Comparison of ENCODE assay signal across 12 cellular contexts in genomic region chr17:2250140-2251095, GRCh38. TPM values are rescaled to one million over a fixed set of nuclear protein-coding genes. Genes with fewer than 3 reads are reported as not detected.
DNase-seq lines count a peak whose midpoint lies in the region; ATAC-seq and TF ChIP-seq lines count a peak whose summit lies in the region.
"Had no signal": no experiment of that assay in that cellular context is flagged by ENCODE, and none has a peak within 500 bp of the region (broad histone marks: within the 10 kb centered on the region; RNA-seq: fewer than 3 reads in every experiment).

No MANE protein-coding gene starts in this region.

- peaks cover 73% of the 10 kb centered on the region for H3K36me3 ChIP-seq in KOPT-K1 (ENCODE audit: insufficient read depth, low read length)

- no peaks in the 10 kb centered on the region for H3K9me3 ChIP-seq in KOPT-K1 (ENCODE audit: insufficient read depth, low read length, poor library complexity, severe bottlenecking)

- no peaks in the 10 kb centered on the region for H3K27me3 Mint-ChIP-seq in chondrocyte (ENCODE audit: low read depth)

- H3K4me3 Mint-ChIP-seq in chondrocyte (ENCODE audit: unreplicated experiment) = no peak overlapping the region
- H3K4me3 Mint-ChIP-seq: endodermal cell had no signal

- peaks cover 31% of the 10 kb centered on the region for H3K4me1 Mint-ChIP-seq in chondrocyte (ENCODE audit: low read depth)
- H3K4me1 Mint-ChIP-seq: endodermal cell had no signal

- TF ChIP-seq CTCF in chondrocyte (IDR thresholded peaks at IDR 0.05) = no peak

- DNase-seq in activated CD8-positive, alpha-beta memory T cell treated with anti-CD3 and anti-CD28 coated beads for 24 hours = peak; percentile 73
- DNase-seq in chondrocyte (ENCODE audit: low spot score) (no peak), SIG-M5 treated with dmso at 0.1 percent for 504 hours (lab: John Stamatoyannopoulos, UW; ENCODE audit: unreplicated experiment) (no peak), C1 segment of cervical spinal cord (lab: John Stamatoyannopoulos, UW) (no peak)
- DNase-seq in stimulated activated CD8-positive, alpha-beta memory T cell treated with anti-CD3 and anti-CD28 coated beads, Interleukin-4, amount 100 ng/mL, for 48 hours = peak; percentile 67
- DNase-seq: aorta, endodermal cell, NCI-H446 treated with DMSO at 0.1 percent for 48 hours, WERI-Rb-1 had no signal

- no peak for ATAC-seq in GM21619 (IDR thresholded peaks at IDR 0.05; ENCODE audit: unreplicated experiment)
- ATAC-seq: left lobe of liver had no signal

- H3K27ac ChIP-seq in KOPT-K1 (ENCODE audit: low read depth, low read length, poor library complexity, severe bottlenecking) = peak overlapping the region; percentile 5
- H3K27ac ChIP-seq: WERI-Rb-1 had no signal

- peaks cover 6% of the 10 kb centered on the region for H3K36me3 Mint-ChIP-seq in chondrocyte (ENCODE audit: low read depth)

- no peaks in the 10 kb centered on the region for H3K9me3 Mint-ChIP-seq in chondrocyte (ENCODE audit: low read depth)

- H3K27ac Mint-ChIP-seq in chondrocyte (ENCODE audit: unreplicated experiment) = peak overlapping the region; percentile 90
- H3K27ac Mint-ChIP-seq: endodermal cell had no signal

RNA-seq across cellular contexts. Expression of gene SMG6, which starts 53.2 kb away (rescaled TPM):
- total RNA-seq in chondrocyte = 28.7 to 33.6 TPM (median 30.1 TPM) in 3 replicates

RNA-seq across cellular contexts. Expression of gene SRR, which starts 53.3 kb away (rescaled TPM):
- total RNA-seq in chondrocyte = 14.7 to 16.5 TPM (median 14.7 TPM) in 3 replicates

Comparison
In these comparisons a context has a peak if more than half of its experiments do, and no peak if none do; other contexts are left out.
1. DNase-seq: peak in activated CD8-positive, alpha-beta memory T cell treated with anti-CD3 and anti-CD28 coated beads for 24 hours (single experiment) and stimulated activated CD8-positive, alpha-beta memory T cell treated with anti-CD3 and anti-CD28 coated beads, Interleukin-4, amount 100 ng/mL, for 48 hours (single experiment); none in chondrocyte (single experiment), SIG-M5 treated with dmso at 0.1 percent for 504 hours (single experiment) and C1 segment of cervical spinal cord (0 of 14).